10 cellular contexts compared by ENCODE assay signal in genomic region chr19:48249502-48250014, GRCh38. TPM values are rescaled to one million over a fixed set of nuclear protein-coding genes. Genes with fewer than 3 reads are reported as not detected.
DNase-seq lines count a peak whose midpoint lies in the region; ATAC-seq and TF ChIP-seq lines count a peak whose summit lies in the region.
"Had no signal": no experiment of that assay in that cellular context is flagged by ENCODE, and none has a peak within 500 bp of the region (broad histone marks: within the 10 kb centered on the region; RNA-seq: fewer than 3 reads in every experiment).

No MANE protein-coding gene starts in this region.

- H3K23ac ChIP-seq in mesendoderm (ENCODE audit: low read length), result no peak overlapping the region

- no peak overlapping the region for H3K4ac ChIP-seq in mesendoderm (ENCODE audit: low read depth, low read length)

- H4K8ac ChIP-seq in mesendoderm (ENCODE audit: low read depth, low read length), result no peak overlapping the region

- ATAC-seq in GM19395 (IDR thresholded peaks at IDR 0.05; ENCODE audit: unreplicated experiment) (peak; percentile 79), right cardiac atrium (peak; percentile 91 to 97)

- no peaks in the 10 kb centered on the region for H3K79me2 ChIP-seq in mesendoderm (ENCODE audit: control insufficient read depth, insufficient read depth, low read length)

- H2BK120ac ChIP-seq in mesendoderm (ENCODE audit: low read depth, low read length), result no peak overlapping the region

- H3K36me3 ChIP-seq in WERI-Rb-1 (peaks cover 5% of the 10 kb centered on the region; the same call in 1 of the 2 replicates), mesendoderm (ENCODE audit: control insufficient read depth, insufficient read depth, low read length) (no peaks in the 10 kb centered on the region)

- H3K79me1 ChIP-seq in mesendoderm (ENCODE audit: low read length), result no peaks in the 10 kb centered on the region

- H3K27me3 ChIP-seq in right cardiac atrium (ENCODE audit: control insufficient read depth, insufficient read depth), result no peaks in the 10 kb centered on the region
- H3K27me3 ChIP-seq in WERI-Rb-1 (ENCODE audit: insufficient read depth, low read depth, severe bottlenecking), result no peaks in the 10 kb centered on the region
- H3K27me3 ChIP-seq in mesendoderm (ENCODE audit: insufficient read depth, low read length, poor library complexity), result no peaks in the 10 kb centered on the region

- no peak overlapping the region for H3K4me2 ChIP-seq in mesendoderm (ENCODE audit: low read length)
- H3K4me2 ChIP-seq: KMS-11 had no signal

- intact Hi-C loops in right cardiac atrium (cut with DNase I), result no loop called here

- H3K4me3 ChIP-seq in right cardiac atrium (ENCODE audit: low read length), result peak overlapping the region; percentile 47
- H3K4me3 ChIP-seq in WERI-Rb-1 (ENCODE audit: low read depth, low read length), result no peak overlapping the region
- H3K4me3 ChIP-seq in mesendoderm (ENCODE audit: low read length), result no peak overlapping the region

- H3K9ac ChIP-seq in mesendoderm (ENCODE audit: low read length), result no peak overlapping the region
- H3K9ac ChIP-seq: KMS-11 had no signal

- no peak for TF ChIP-seq CTCF in WERI-Rb-1 (IDR thresholded peaks at IDR 0.05; ENCODE audit: low read depth, low read length)

- H2BK15ac ChIP-seq in mesendoderm (replicated peaks; ENCODE audit: low read depth), result no peak overlapping the region

- H3K9me3 ChIP-seq in right cardiac atrium (ENCODE audit: control insufficient read depth, low read length), result no peaks in the 10 kb centered on the region
- no peaks in the 10 kb centered on the region for H3K9me3 ChIP-seq in WERI-Rb-1 (ENCODE audit: severe bottlenecking)

- DNase-seq in MV-4-11 (lab: John Stamatoyannopoulos, UW) (peak; percentile 98), activated T-cell treated with anti-CD3 and anti-CD28 coated beads for 4 hours (peak; percentile 64), right cardiac atrium (peak in 2 of 3 donors; percentile 65 to 70), WERI-Rb-1 (no peak), mesendoderm (no peak), ACHN (no peak)
- peak; percentile 47 for DNase-seq in stimulated activated CD8-positive, alpha-beta memory T cell treated with anti-CD3 and anti-CD28 coated beads, Interleukin-12 subunit alpha, Interleukin-12 subunit beta, amount 100 ng/mL, for 4 hours (ENCODE audit: low read depth)

- H2BK5ac ChIP-seq in mesendoderm (ENCODE audit: low read length), result no peak overlapping the region

- H3K18ac ChIP-seq in mesendoderm (ENCODE audit: low read length), result no peak overlapping the region

- H3K4me1 ChIP-seq in right cardiac atrium (ENCODE audit: control insufficient read depth, insufficient read depth, low read length) (no peaks in the 10 kb centered on the region), mesendoderm (ENCODE audit: control insufficient read depth, low read depth, low read length) (no peaks in the 10 kb centered on the region)

- 62% methylated on average over 13 of the region's 13 CpGs for WGBS in right cardiac atrium
- WGBS in mesendoderm (ENCODE audit: extremely low coverage, insufficient coverage, low lambda C conversion rate), result no CpG with 5 or more reads among the region's 13 CpGs

- no peak overlapping the region for H2AK5ac ChIP-seq in mesendoderm (ENCODE audit: low read length)

- in situ Hi-C loops in ACHN (cut with HindIII; ENCODE audit: low pct_ligation_motif_present, low pct_unique_long_range_greater_than_20kb, low sequenced_read_pairs), result no loop called here

- no peak overlapping the region for H3K56ac ChIP-seq in mesendoderm (ENCODE audit: low read length)

- H3K27ac ChIP-seq in right cardiac atrium (ENCODE audit: low read length), result peak overlapping the region; percentile 97
- no peak overlapping the region for H3K27ac ChIP-seq in WERI-Rb-1
- no peak overlapping the region for H3K27ac ChIP-seq in mesendoderm (ENCODE audit: low read depth, low read length)
- H3K27ac ChIP-seq: KMS-11 had no signal

- no peak overlapping the region for H4K5ac ChIP-seq in mesendoderm (ENCODE audit: low read length)

RNA-seq across cellular contexts. Expression of gene CARD8, which starts 6.2 kb away (rescaled TPM):
- total RNA-seq in right cardiac atrium, result 10 to 100 TPM; 32.6 to 43.3 (median 33.3) TPM
- polyA plus RNA-seq in right cardiac atrium, result 22.3 TPM
- polyA plus RNA-seq in mesendoderm (2013, experiment 1 of 2), result 15.9 TPM
- 14.8 TPM for polyA plus RNA-seq in mesendoderm (2013, experiment 2 of 2)

RNA-seq across cellular contexts. Expression of gene ZNF114, which starts 20.3 kb away (rescaled TPM):
- under 1 TPM; 0.25 to 0.46 (median 0.42) TPM for total RNA-seq in right cardiac atrium
- polyA plus RNA-seq in right cardiac atrium, result 0.43 TPM
- 8.1 TPM for polyA plus RNA-seq in mesendoderm (2013, experiment 1 of 2)
- 8.1 TPM for polyA plus RNA-seq in mesendoderm (2013, experiment 2 of 2)
- total RNA-seq: myocyte had no signal

Comparison
In these comparisons a context has a peak if more than half of its experiments do, and no peak if none do; other contexts are left out.
1. DNase-seq: peak in MV-4-11 (single experiment), activated T-cell treated with anti-CD3 and anti-CD28 coated beads for 4 hours (single experiment), right cardiac atrium (2 of 3) and stimulated activated CD8-positive, alpha-beta memory T cell treated with anti-CD3 and anti-CD28 coated beads, Interleukin-12 subunit alpha, Interleukin-12 subunit beta, amount 100 ng/mL, for 4 hours (single experiment); none in WERI-Rb-1 (single experiment), mesendoderm (single experiment) and ACHN (single experiment).